ENCODE assay signal across 23 cellular contexts in genomic region chr5:136909906-136910305, GRCh38.
"Had no signal": no experiment of that assay in that cellular context is flagged by ENCODE, and none has a peak within 500 bp of the region (broad histone marks: within the 10 kb centered on the region; RNA-seq: fewer than 3 reads in every experiment).

No MANE protein-coding gene starts in this region.

- ATAC-seq: esophagus mucosa, gastroesophageal sphincter, heart left ventricle, left cardiac atrium, left lung, left ventricle myocardium superior, lower lobe of right lung, mucosa of descending colon had no signal

- H3K36me3 Mint-ChIP-seq: immature natural killer cell, mesothelial cell of epicardium had no signal

- H3K4me3 ChIP-seq: coronary artery, dorsolateral prefrontal cortex, esophagus squamous epithelium, gastroesophageal sphincter, heart left ventricle, hepatocyte, left lung, lower lobe of right lung, mucosa of descending colon had no signal

- H3K27ac Mint-ChIP-seq: immature natural killer cell, mesothelial cell of epicardium had no signal

- H3K4me1 Mint-ChIP-seq: immature natural killer cell had no signal

- DNase-seq: dermis blood vessel endothelial cell; dorsolateral prefrontal cortex; effector CD4-positive, alpha-beta T cell; effector memory CD4-positive, alpha-beta T cell; erythroblast; esophagus squamous epithelium; foreskin fibroblast; heart left ventricle; hypothalamus; immature natural killer cell; islet precursor cell; kidney; left cardiac atrium; left lung; left ventricle myocardium superior; lower lobe of right lung; mesenchymal stem cell; mucosa of descending colon had no signal

- H3K9me3 Mint-ChIP-seq: mesothelial cell of epicardium had no signal

- H3K4me3 Mint-ChIP-seq: immature natural killer cell, mesothelial cell of epicardium had no signal
